In genomic region chr19:51549533-51550324, GRCh38 we compare ENCODE assay signal across 1 cellular context.
TF ChIP-seq lines count a peak whose summit lies in the region.

No MANE protein-coding gene starts in this region.

TF ChIP-seq in SK-N-SH treated with all-trans-retinoic acid at 6 μM for 48 hours, 23 proteins besides CTCF, POLR2A, EP300 and RAD21 (continued from another document):
- no peak for TF ChIP-seq CSRNP3 (CRISPR knock-in tag; IDR thresholded peaks at IDR 0.05)
- no peak for TF ChIP-seq ZNF70 (CRISPR knock-in tag; IDR thresholded peaks at IDR 0.05)
- no peak for TF ChIP-seq TOX (CRISPR knock-in tag; IDR thresholded peaks at IDR 0.05; ENCODE audit: borderline replicate concordance)
- no peak for TF ChIP-seq CSDC2 (CRISPR knock-in tag; IDR thresholded peaks at IDR 0.05)
- TF ChIP-seq CREB5 (CRISPR knock-in tag; IDR thresholded peaks at IDR 0.05; ENCODE audit: low read depth), result no peak
- TF ChIP-seq ZC3H10 (CRISPR knock-in tag; IDR thresholded peaks at IDR 0.05), result no peak
- no peak for TF ChIP-seq BACH2 (CRISPR knock-in tag; IDR thresholded peaks at IDR 0.05; ENCODE audit: borderline replicate concordance)
- TF ChIP-seq PPARA (CRISPR knock-in tag; IDR thresholded peaks at IDR 0.05; ENCODE audit: borderline replicate concordance), result no peak
- no peak for TF ChIP-seq SNAI2 (CRISPR knock-in tag; IDR thresholded peaks at IDR 0.05)
- no peak for TF ChIP-seq TSHZ2 (CRISPR knock-in tag; IDR thresholded peaks at IDR 0.05)
